Comparison of ENCODE assay signal across 19 cellular contexts in the genomic region with DNA sequence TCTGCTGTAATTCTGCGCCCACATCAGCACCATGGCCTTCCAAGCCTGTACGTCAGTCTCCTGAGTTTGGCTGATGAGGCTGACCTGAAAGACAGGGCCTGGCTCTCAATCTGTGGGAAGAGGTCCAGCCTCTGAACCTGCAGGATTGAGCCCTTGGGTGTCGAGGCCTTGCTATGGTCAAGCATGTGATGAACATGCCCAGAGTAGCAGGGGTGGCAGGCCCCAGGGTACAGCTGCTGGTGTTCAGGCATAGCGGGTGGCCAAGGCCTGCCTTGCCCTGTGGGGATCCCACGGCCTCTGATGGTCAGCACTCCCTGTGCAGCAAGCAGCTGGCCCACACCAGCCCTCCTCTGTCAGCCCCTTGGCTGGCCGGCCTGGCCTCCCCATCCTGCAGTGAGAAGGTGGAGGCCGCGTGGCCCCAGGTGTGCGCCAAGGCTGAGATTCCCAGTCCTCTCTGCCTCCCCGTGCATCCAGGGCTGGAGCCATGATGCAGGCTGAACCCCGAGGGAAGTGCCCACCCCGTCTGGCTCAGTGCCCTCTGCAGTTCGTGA.
A peak's percentile ranks its signal among the peaks of the same experiment; 100 is the strongest.
DNase-seq lines count a peak whose midpoint lies in the region; ATAC-seq and TF ChIP-seq lines count a peak whose summit lies in the region.
"Had no signal": no experiment of that assay in that cellular context is flagged by ENCODE, and none has a peak within 500 bp of the region (broad histone marks: within the 10 kb centered on the region; RNA-seq: fewer than 3 reads in every experiment).

No MANE protein-coding gene starts in this region.

- H3K27ac ChIP-seq in BLaER1 (0 out of 2 replicates have a peak overlapping the region, but pooled peaks have one; percentile 6), OCI-LY7 (ENCODE audit: low read depth, low read length, poor library complexity, severe bottlenecking) (no peak overlapping the region)
- H3K27ac ChIP-seq: C4-2B, SJCRH30 had no signal

- H3K4me2 ChIP-seq in BLaER1 (no peak overlapping the region), OCI-LY7 (ENCODE audit: low read length) (no peak overlapping the region)

- H3K4me1 Mint-ChIP-seq in stimulated activated memory B cell treated with anti-CD40 and anti-IgM and Interleukin-4, amounts not matched to agents 10 μg/mL and 1 μg/mL and 100 μg/mL, for 72 hours, result no peaks in the 10 kb centered on the region
- H3K4me1 Mint-ChIP-seq: IgD-negative memory B cell had no signal

- CTCF ChIA-PET in OCI-LY7 (lab: Charles Lee; ENCODE audit: unreplicated experiment), result no interaction called here

- H4K20me1 ChIP-seq in BLaER1 (no peaks in the 10 kb centered on the region), OCI-LY7 (ENCODE audit: insufficient read depth, low read length) (no peaks in the 10 kb centered on the region)

- H3K9me2 ChIP-seq in OCI-LY7 (ENCODE audit: insufficient read depth, low read length), result no peaks in the 10 kb centered on the region

- H3K9me3 ChIP-seq in BLaER1, result no peaks in the 10 kb centered on the region
- H3K9me3 ChIP-seq in OCI-LY7 (ENCODE audit: low read length), result no peaks in the 10 kb centered on the region
- H3K9me3 ChIP-seq: HAP-1, SJCRH30 had no signal

- H2AFZ ChIP-seq in OCI-LY7 (ENCODE audit: low read length), result no peak overlapping the region

- H3K4me3 Mint-ChIP-seq in stimulated activated memory B cell treated with anti-CD40 and anti-IgM and Interleukin-4, amounts not matched to agents 10 μg/mL and 1 μg/mL and 100 μg/mL, for 72 hours, result no peak overlapping the region
- H3K4me3 Mint-ChIP-seq: IgD-negative memory B cell had no signal

- no peaks in the 10 kb centered on the region for H3K27me3 ChIP-seq in BLaER1

- peaks cover 5% of the 10 kb centered on the region for H3K9me3 Mint-ChIP-seq in stimulated activated memory B cell treated with anti-CD40 and anti-IgM and Interleukin-4, amounts not matched to agents 10 μg/mL and 1 μg/mL and 100 μg/mL, for 72 hours

- no peaks in the 10 kb centered on the region for H3K79me2 ChIP-seq in OCI-LY7 (ENCODE audit: insufficient read depth, low read depth, low read length)

- POLR2A ChIA-PET in OCI-LY7 (lab: Charles Lee), result no interaction called here

- H3K9ac ChIP-seq in BLaER1, result no peak overlapping the region

- intact Hi-C loops in OCI-LY7 (cut with micrococcal nuclease; ENCODE audit: unreplicated experiment), result no loop called here

- H3K27ac Mint-ChIP-seq in stimulated activated memory B cell treated with anti-CD40 and anti-IgM and Interleukin-4, amounts not matched to agents 10 μg/mL and 1 μg/mL and 100 μg/mL, for 72 hours, result no peak overlapping the region
- H3K27ac Mint-ChIP-seq: IgD-negative memory B cell had no signal

- no TSS peak for BruUV-seq in OCI-LY7 (replicated peaks; lab: Mats Ljungman, UMichigan)

- no peak for TF ChIP-seq CTCF in OCI-LY7 (conservative IDR thresholded peaks at IDR 0.05; ENCODE audit: low read length)

- peak; percentile 10 for DNase-seq in activated CD8-positive, alpha-beta memory T cell treated with anti-CD3 and anti-CD28 coated beads, Interleukin-2, amount 50 U/mL, for 4 hours
- no peak for DNase-seq in activated CD8-positive, alpha-beta memory T cell treated with anti-CD3 and anti-CD28 coated beads, Interleukin-2, amount 50 U/mL, for 48 hours
- DNase-seq in islet precursor cell, result peak; percentile 50
- no peak for DNase-seq in OCI-LY7 (ENCODE audit: low spot score)
- DNase-seq in SHP77 (lab: John Stamatoyannopoulos, UW), result no peak
- DNase-seq: DMS53, Kasumi-1, MM.1S, NCI-H1105, NCI-H1694, NCI-H226, NCI-H524 treated with DMSO at 0.1 percent for 48 hours, SJCRH30 had no signal

- peak; percentile 13 for ATAC-seq in stimulated activated memory B cell treated with anti-CD40 and anti-IgM and Interleukin-4, amounts not matched to agents 10 μg/mL and 1 μg/mL and 100 μg/mL, for 72 hours
- no peak for ATAC-seq in GM18502 (IDR thresholded peaks at IDR 0.05; ENCODE audit: poor library complexity, unreplicated experiment)

- peaks cover 31% of the 10 kb centered on the region for H3K27me3 Mint-ChIP-seq in stimulated activated memory B cell treated with anti-CD40 and anti-IgM and Interleukin-4, amounts not matched to agents 10 μg/mL and 1 μg/mL and 100 μg/mL, for 72 hours

- H3K36me3 ChIP-seq in BLaER1 (no peaks in the 10 kb centered on the region), OCI-LY7 (ENCODE audit: insufficient read depth, low read length) (no peaks in the 10 kb centered on the region)
- H3K36me3 ChIP-seq: HAP-1, SJCRH30 had no signal

- H3K4me3 ChIP-seq in BLaER1 (no peak overlapping the region), OCI-LY7 (ENCODE audit: low read depth, low read length, poor library complexity, severe bottlenecking) (no peak overlapping the region)
- H3K4me3 ChIP-seq: HAP-1, SJCRH30 had no signal

- no peaks in the 10 kb centered on the region for H3K4me1 ChIP-seq in BLaER1
- H3K4me1 ChIP-seq in OCI-LY7 (ENCODE audit: insufficient read depth, low read length, poor library complexity, severe bottlenecking), result no peaks in the 10 kb centered on the region
- H3K4me1 ChIP-seq: HAP-1, SJCRH30 had no signal

- H3K36me3 Mint-ChIP-seq in stimulated activated memory B cell treated with anti-CD40 and anti-IgM and Interleukin-4, amounts not matched to agents 10 μg/mL and 1 μg/mL and 100 μg/mL, for 72 hours, result no peaks in the 10 kb centered on the region
- H3K36me3 Mint-ChIP-seq: IgD-negative memory B cell had no signal

Comparison
In these comparisons a context has a peak if more than half of its experiments do, and no peak if none do; other contexts are left out.
1. DNase-seq: peak in activated CD8-positive, alpha-beta memory T cell treated with anti-CD3 and anti-CD28 coated beads, Interleukin-2, amount 50 U/mL, for 4 hours (single experiment) and islet precursor cell (single experiment); none in activated CD8-positive, alpha-beta memory T cell treated with anti-CD3 and anti-CD28 coated beads, Interleukin-2, amount 50 U/mL, for 48 hours (single experiment), OCI-LY7 (single experiment) and SHP77 (0 of 2).